ENCODE assay signal across 22 cellular contexts in genomic region chr2:105880637-105881036, GRCh38.
DNase-seq lines count a peak whose midpoint lies in the region; ATAC-seq and TF ChIP-seq lines count a peak whose summit lies in the region.
"Had no signal": no experiment of that assay in that cellular context is flagged by ENCODE, and none has a peak within 500 bp of the region (broad histone marks: within the 10 kb centered on the region; RNA-seq: fewer than 3 reads in every experiment).

No MANE protein-coding gene starts in this region.

- no peaks in the 10 kb centered on the region for H3K27me3 Mint-ChIP-seq in activated CD4-positive, alpha-beta memory T cell treated with anti-CD3 and anti-CD28 coated beads for 36 hours
- H3K27me3 Mint-ChIP-seq in activated CD4-positive, alpha-beta memory T cell treated with anti-CD3 and anti-CD28 coated beads, Interleukin-2, amount 10 ng/mL, durations not matched to agents 7 days and 5 days = no peaks in the 10 kb centered on the region
- no peaks in the 10 kb centered on the region for H3K27me3 Mint-ChIP-seq in naive B cell

- no peak for TF ChIP-seq CTCF in OCI-LY7 (conservative IDR thresholded peaks at IDR 0.05; ENCODE audit: low read length)
- no peak for TF ChIP-seq CTCF in testis (IDR thresholded peaks at IDR 0.05)

- peak overlapping the region; percentile 64 for H3K27ac Mint-ChIP-seq in activated CD4-positive, alpha-beta memory T cell treated with anti-CD3 and anti-CD28 coated beads for 36 hours
- H3K27ac Mint-ChIP-seq in activated CD4-positive, alpha-beta memory T cell treated with anti-CD3 and anti-CD28 coated beads, Interleukin-2, amount 10 ng/mL, durations not matched to agents 7 days and 5 days = no peak overlapping the region
- peak overlapping the region in 4 of 6 donors; percentile 19 to 89 (median 62) for H3K27ac Mint-ChIP-seq in naive B cell
- H3K27ac Mint-ChIP-seq: T-helper 2 cell treated with Interferon-gamma antibody and Interleukin-4, amounts not matched to agents 5 μg/mL and 100 μg/mL, for 36 hours had no signal

- CTCF ChIA-PET in activated CD4-positive, alpha-beta memory T cell treated with anti-CD3 and anti-CD28 coated beads for 36 hours (lab: Charles Lee) = no interaction called here
- CTCF ChIA-PET in activated CD4-positive, alpha-beta memory T cell treated with anti-CD3 and anti-CD28 coated beads, Interleukin-2, amount 10 ng/mL, durations not matched to agents 7 days and 5 days (lab: Charles Lee) = no interaction called here
- CTCF ChIA-PET in OCI-LY7 (lab: Charles Lee; ENCODE audit: unreplicated experiment) = no interaction called here

- H3K4me1 Mint-ChIP-seq in activated CD4-positive, alpha-beta memory T cell treated with anti-CD3 and anti-CD28 coated beads for 36 hours (ENCODE audit: low read depth) = peaks cover 85% of the 10 kb centered on the region
- H3K4me1 Mint-ChIP-seq in activated CD4-positive, alpha-beta memory T cell treated with anti-CD3 and anti-CD28 coated beads, Interleukin-2, amount 10 ng/mL, durations not matched to agents 7 days and 5 days = peaks cover 48% of the 10 kb centered on the region
- peaks cover 53 to 73% (median 69%) of the 10 kb centered on the region in 3 donors for H3K4me1 Mint-ChIP-seq in naive B cell

- H3K4me3 ChIP-seq in OCI-LY7 (ENCODE audit: low read depth, low read length, poor library complexity, severe bottlenecking) (no peak overlapping the region), testis (no peak overlapping the region)
- H3K4me3 ChIP-seq: esophagus squamous epithelium, gastroesophageal sphincter, skin epidermis, tibial nerve had no signal

- no TSS peak for BruUV-seq in OCI-LY7 (replicated peaks; lab: Mats Ljungman, UMichigan)

- H3K9me3 Mint-ChIP-seq in activated CD4-positive, alpha-beta memory T cell treated with anti-CD3 and anti-CD28 coated beads for 36 hours = no peaks in the 10 kb centered on the region
- H3K9me3 Mint-ChIP-seq in activated CD4-positive, alpha-beta memory T cell treated with anti-CD3 and anti-CD28 coated beads, Interleukin-2, amount 10 ng/mL, durations not matched to agents 7 days and 5 days = peaks cover 3% of the 10 kb centered on the region
- peaks cover 0 to 4% (median 0%) of the 10 kb centered on the region in 7 donors for H3K9me3 Mint-ChIP-seq in naive B cell
- H3K9me3 Mint-ChIP-seq: T-helper 2 cell treated with Interferon-gamma antibody and Interleukin-4, amounts not matched to agents 5 μg/mL and 100 μg/mL, for 36 hours had no signal

- WGBS in testis, 2 donors = 70 to 76% methylated on average over 6 of the region's 6 CpGs

- H2AFZ ChIP-seq in OCI-LY7 (ENCODE audit: low read length) = no peak overlapping the region

- peak overlapping the region; percentile 15 for H3K4me2 ChIP-seq in OCI-LY7 (ENCODE audit: low read length)
- H3K4me2 ChIP-seq: SK-N-SH had no signal

- H3K4me1 ChIP-seq in OCI-LY7 (ENCODE audit: insufficient read depth, low read length, poor library complexity, severe bottlenecking) (peaks cover 25% of the 10 kb centered on the region), testis (peaks cover 44% of the 10 kb centered on the region)

- ATAC-seq in GM21529 (IDR thresholded peaks at IDR 0.05; ENCODE audit: unreplicated experiment) = peak; percentile 49
- ATAC-seq in naive B cell (ENCODE audit: low read depth in 2 of 2) = no peak
- no peak for ATAC-seq in HG03135 (IDR thresholded peaks at IDR 0.05; ENCODE audit: unreplicated experiment)
- ATAC-seq: gastroesophageal sphincter had no signal

- H3K36me3 ChIP-seq in OCI-LY7 (ENCODE audit: insufficient read depth, low read length) (peaks cover 3% of the 10 kb centered on the region; the same call in 1 of the 2 replicates), testis (ENCODE audit: low read depth, missing control alignments) (no peaks in the 10 kb centered on the region)

- intact Hi-C loops in activated CD4-positive, alpha-beta memory T cell treated with anti-CD3 and anti-CD28 coated beads for 36 hours (cut with micrococcal nuclease) = no loop called here
- intact Hi-C loops in OCI-LY7 (cut with micrococcal nuclease; ENCODE audit: unreplicated experiment) = loop anchor here (5.0 to 10.0 kb wide), 2 partner anchors 83 to 306 kb away; no protein-coding TSS in a partner anchor
- intact Hi-C loops in testis (cut with DNase I; ENCODE audit: low total_unique reads) = no loop called here

- no peaks in the 10 kb centered on the region for H3K79me2 ChIP-seq in OCI-LY7 (ENCODE audit: insufficient read depth, low read depth, low read length)

- POLR2A ChIA-PET in activated CD4-positive, alpha-beta memory T cell treated with anti-CD3 and anti-CD28 coated beads for 36 hours (lab: Charles Lee) = interaction anchor here (0.6 kb wide), 1 partner anchor 77 kb away, joined by 3 read pairs; no protein-coding TSS in a partner anchor
- POLR2A ChIA-PET in activated CD4-positive, alpha-beta memory T cell treated with anti-CD3 and anti-CD28 coated beads, Interleukin-2, amount 10 ng/mL, durations not matched to agents 7 days and 5 days (lab: Charles Lee) = no interaction called here
- POLR2A ChIA-PET in OCI-LY7 (lab: Charles Lee) = interaction anchor here (0.6 kb wide), 1 partner anchor 70 kb away, joined by 3 read pairs; no protein-coding TSS in a partner anchor

- peaks cover 57% of the 10 kb centered on the region for H3K36me3 Mint-ChIP-seq in activated CD4-positive, alpha-beta memory T cell treated with anti-CD3 and anti-CD28 coated beads for 36 hours
- H3K36me3 Mint-ChIP-seq in activated CD4-positive, alpha-beta memory T cell treated with anti-CD3 and anti-CD28 coated beads, Interleukin-2, amount 10 ng/mL, durations not matched to agents 7 days and 5 days (ENCODE audit: low read depth) = peaks cover 90% of the 10 kb centered on the region
- H3K36me3 Mint-ChIP-seq in naive B cell = peaks cover 28 to 40% of the 10 kb centered on the region in 2 donors

- DNase-seq in activated CD4-positive, alpha-beta memory T cell treated with anti-CD3 and anti-CD28 coated beads for 36 hours = no peak
- DNase-seq in activated CD4-positive, alpha-beta memory T cell treated with anti-CD3 and anti-CD28 coated beads, Interleukin-2, amount 10 ng/mL, durations not matched to agents 7 days and 5 days = no peak
- peak; percentile 63 for DNase-seq in OCI-LY7 (ENCODE audit: low spot score)
- DNase-seq in naive B cell = no peak
- no peak for DNase-seq in testis
- no peak for DNase-seq in epidermal melanocyte (ENCODE audit: insufficient read length, low spot score)
- DNase-seq: brain microvascular endothelial cell; DMS79 treated with DMSO at 0.1 percent for 48 hours; esophagus squamous epithelium; KBM-7; NCI-H187; NCI-H2227 treated with DMSO at 0.1 percent for 48 hours; NCI-H774; SK-N-SH; stimulated activated CD4-positive, alpha-beta T cell treated with anti-CD3 and anti-CD28 coated beads, Interleukin-1b, Interleukin-23, amount 100 ng/mL, for 48 hours had no signal

- H3K9me3 ChIP-seq in OCI-LY7 (ENCODE audit: low read length) (no peaks in the 10 kb centered on the region), testis (no peaks in the 10 kb centered on the region)
- H3K9me3 ChIP-seq: esophagus squamous epithelium, gastroesophageal sphincter, SK-N-SH had no signal

- no peaks in the 10 kb centered on the region for H3K9me2 ChIP-seq in OCI-LY7 (ENCODE audit: insufficient read depth, low read length)
- H3K9me2 ChIP-seq: SK-N-SH had no signal

- H3K27ac ChIP-seq in OCI-LY7 (ENCODE audit: low read depth, low read length, poor library complexity, severe bottlenecking) = no peak overlapping the region
- no peak overlapping the region for H3K27ac ChIP-seq in testis
- H3K27ac ChIP-seq: 22Rv1, brain microvascular endothelial cell, gastroesophageal sphincter, tibial nerve had no signal

- no peaks in the 10 kb centered on the region for H3K27me3 ChIP-seq in testis
- H3K27me3 ChIP-seq: brain microvascular endothelial cell, esophagus squamous epithelium, gastroesophageal sphincter, tibial nerve had no signal

- H4K20me1 ChIP-seq in OCI-LY7 (ENCODE audit: insufficient read depth, low read length) = no peaks in the 10 kb centered on the region

- TF ChIP-seq POLR2A in testis (IDR thresholded peaks at IDR 0.05) = no peak

- no peak overlapping the region for H3K4me3 Mint-ChIP-seq in activated CD4-positive, alpha-beta memory T cell treated with anti-CD3 and anti-CD28 coated beads for 36 hours
- H3K4me3 Mint-ChIP-seq in activated CD4-positive, alpha-beta memory T cell treated with anti-CD3 and anti-CD28 coated beads, Interleukin-2, amount 10 ng/mL, durations not matched to agents 7 days and 5 days = no peak overlapping the region
- H3K4me3 Mint-ChIP-seq in naive B cell = no peak overlapping the region
- H3K4me3 Mint-ChIP-seq: T-helper 2 cell treated with Interferon-gamma antibody and Interleukin-4, amounts not matched to agents 5 μg/mL and 100 μg/mL, for 36 hours had no signal
